In the genomic region with DNA sequence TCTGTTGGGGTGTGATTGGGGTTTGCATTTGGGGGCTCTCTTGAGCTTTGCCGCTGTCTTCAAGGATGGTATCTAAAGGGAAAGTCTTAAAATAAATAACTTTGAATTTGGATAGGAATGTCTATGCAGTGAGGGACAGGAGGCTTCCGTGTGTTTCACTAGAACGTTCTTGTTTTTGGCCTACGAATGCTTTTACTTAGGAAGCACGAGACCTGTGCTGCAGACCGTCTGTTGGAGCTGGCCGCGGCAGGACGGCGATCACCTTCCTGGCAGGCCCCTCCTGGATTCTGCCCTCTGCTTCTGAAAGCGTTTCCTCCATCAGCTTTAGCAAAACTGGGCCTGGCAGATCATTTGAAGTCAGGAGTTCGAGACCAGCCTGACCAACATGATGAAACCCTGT, we compare ENCODE assay signal across 9 cellular contexts. TPM values are rescaled to one million over a fixed set of nuclear protein-coding genes. Genes with fewer than 3 reads are reported as not detected.
DNase-seq lines count a peak whose midpoint lies in the region; ATAC-seq and TF ChIP-seq lines count a peak whose summit lies in the region.
"Had no signal": no experiment of that assay in that cellular context is flagged by ENCODE, and none has a peak within 500 bp of the region (broad histone marks: within the 10 kb centered on the region; RNA-seq: fewer than 3 reads in every experiment).

No MANE protein-coding gene starts in this region.

- H3K27me3 ChIP-seq in CD8-positive, alpha-beta T cell (ENCODE audit: insufficient read depth, low read length): no peaks in the 10 kb centered on the region
- no peaks in the 10 kb centered on the region for H3K27me3 ChIP-seq in foreskin keratinocyte
- no peaks in the 10 kb centered on the region for H3K27me3 ChIP-seq in rectal smooth muscle tissue (ENCODE audit: control insufficient read depth, insufficient read depth, low read length)

- peaks cover 36% of the 10 kb centered on the region for H3K36me3 Mint-ChIP-seq in CD8-positive, alpha-beta T cell
- peaks cover 7% of the 10 kb centered on the region for H3K36me3 Mint-ChIP-seq in activated T-helper 17 cell treated with anti-CD3 and anti-CD28 coated beads, Interleukin-2, amount 50 U/mL, for 72 hours (ENCODE audit: low read depth)

- H3K9me3 Mint-ChIP-seq in CD8-positive, alpha-beta T cell: no peaks in the 10 kb centered on the region
- H3K9me3 Mint-ChIP-seq in activated T-helper 17 cell treated with anti-CD3 and anti-CD28 coated beads, Interleukin-2, amount 50 U/mL, for 72 hours: no peaks in the 10 kb centered on the region

- H3K4me3 Mint-ChIP-seq in CD8-positive, alpha-beta T cell: peak overlapping the region; percentile 95
- peak overlapping the region; percentile 84 for H3K4me3 Mint-ChIP-seq in activated T-helper 17 cell treated with anti-CD3 and anti-CD28 coated beads, Interleukin-2, amount 50 U/mL, for 72 hours

- peaks cover 56% of the 10 kb centered on the region for H3K4me1 Mint-ChIP-seq in CD8-positive, alpha-beta T cell (ENCODE audit: low read depth)
- peaks cover 14% of the 10 kb centered on the region for H3K4me1 Mint-ChIP-seq in activated T-helper 17 cell treated with anti-CD3 and anti-CD28 coated beads, Interleukin-2, amount 50 U/mL, for 72 hours

- peak overlapping the region; percentile 80 for H3K4me3 ChIP-seq in CD8-positive, alpha-beta T cell (ENCODE audit: low read depth, low read length)
- peak overlapping the region; percentile 75 for H3K4me3 ChIP-seq in rectal smooth muscle tissue (ENCODE audit: low read length)

- intact Hi-C loops in CD8-positive, alpha-beta T cell (cut with DNase I, micrococcal nuclease): loop anchor here in 1 of 2 experiments (5.0 kb wide), 1 partner anchor 84 kb away; no protein-coding TSS in a partner anchor

- peak overlapping the region; percentile 50 for H3K9ac ChIP-seq in rectal smooth muscle tissue (ENCODE audit: low read length)

- H3K4me1 ChIP-seq in CD8-positive, alpha-beta T cell (ENCODE audit: insufficient read depth, low read length): peaks cover 62% of the 10 kb centered on the region
- H3K4me1 ChIP-seq in foreskin keratinocyte (no peaks in the 10 kb centered on the region), rectal smooth muscle tissue (ENCODE audit: control insufficient read depth, insufficient read depth, low read length) (peaks cover 28% of the 10 kb centered on the region)

- CTCF ChIA-PET in CD8-positive, alpha-beta T cell (lab: Charles Lee): interaction anchor here (0.9 to 2.9 kb wide), 5 partner anchors 9 to 84 kb away, joined by 3 to 13 read pairs (median 4); no protein-coding TSS in a partner anchor

- no peak for DNase-seq in CD8-positive, alpha-beta T cell
- DNase-seq in foreskin keratinocyte (no peak), NCI-H510A treated with DMSO at 0.1 percent for 48 hours (lab: John Stamatoyannopoulos, UW) (no peak), cortex of kidney (lab: John Stamatoyannopoulos, UW) (no peak), T1000 (lab: John Stamatoyannopoulos, UW) (no peak), CD1c-positive myeloid dendritic cell (ENCODE audit: extremely low spot score) (no peak)
- DNase-seq: stimulated activated CD4-positive, alpha-beta T cell treated with anti-CD3 and anti-CD28 coated beads, Interleukin-2, amount 100 ng/mL, for 48 hours had no signal

- no peaks in the 10 kb centered on the region for H3K9me3 ChIP-seq in CD8-positive, alpha-beta T cell (ENCODE audit: low read length)

- POLR2A ChIA-PET in CD8-positive, alpha-beta T cell (lab: Charles Lee): interaction anchor here (1.1 to 3.4 kb wide), 3 partner anchors 8 to 84 kb away, joined by 3 to 15 read pairs (median 14); partner anchors contain the start of gene AP5Z1

- TF ChIP-seq CTCF in CD8-positive, alpha-beta T cell (IDR thresholded peaks at IDR 0.05): no peak
- TF ChIP-seq CTCF in foreskin keratinocyte (conservative IDR thresholded peaks at IDR 0.05): no peak

- H3K27ac ChIP-seq in CD8-positive, alpha-beta T cell (ENCODE audit: low read depth, low read length): peak overlapping the region; percentile 94
- H3K27ac ChIP-seq in foreskin keratinocyte: peak overlapping the region; percentile 55
- H3K27ac ChIP-seq in rectal smooth muscle tissue (ENCODE audit: low read depth, low read length): peak overlapping the region; percentile 98

- no peaks in the 10 kb centered on the region for H3K27me3 Mint-ChIP-seq in CD8-positive, alpha-beta T cell (ENCODE audit: low read depth)
- no peaks in the 10 kb centered on the region for H3K27me3 Mint-ChIP-seq in activated T-helper 17 cell treated with anti-CD3 and anti-CD28 coated beads, Interleukin-2, amount 50 U/mL, for 72 hours

- no peak for ATAC-seq in CD8-positive, alpha-beta T cell
- ATAC-seq in activated T-helper 17 cell treated with anti-CD3 and anti-CD28 coated beads, Interleukin-2, amount 50 U/mL, for 72 hours (replicated peaks): no peak
- no peak for ATAC-seq in foreskin keratinocyte

- H3K27ac Mint-ChIP-seq in CD8-positive, alpha-beta T cell: peak overlapping the region; percentile 99
- H3K27ac Mint-ChIP-seq in activated T-helper 17 cell treated with anti-CD3 and anti-CD28 coated beads, Interleukin-2, amount 50 U/mL, for 72 hours: peak overlapping the region; percentile 80

- no peaks in the 10 kb centered on the region for H3K36me3 ChIP-seq in CD8-positive, alpha-beta T cell (ENCODE audit: insufficient read depth, low read length)
- H3K36me3 ChIP-seq in rectal smooth muscle tissue (ENCODE audit: control insufficient read depth, insufficient read depth, low read length): peaks cover 6% of the 10 kb centered on the region

RNA-seq across cellular contexts. Expression of gene FOXK1, which starts 44.0 kb away (rescaled TPM):
- total RNA-seq in CD8-positive, alpha-beta T cell: 10 to 100 TPM; 65.8 to 69.8 TPM
- 10 to 100 TPM; 32.3 to 32.5 TPM for total RNA-seq in activated T-helper 17 cell treated with anti-CD3 and anti-CD28 coated beads, Interleukin-2, amount 50 U/mL, for 72 hours
- total RNA-seq in foreskin keratinocyte: 20.9 and 22.2 TPM in 2 replicates
- polyA plus RNA-seq in foreskin keratinocyte: 3.6 and 3.8 TPM in 2 replicates

RNA-seq across cellular contexts. Expression of gene AP5Z1, which starts 49.4 kb away (rescaled TPM):
- total RNA-seq in CD8-positive, alpha-beta T cell: 100 to 1,000 TPM; 129 to 131 TPM
- total RNA-seq in activated T-helper 17 cell treated with anti-CD3 and anti-CD28 coated beads, Interleukin-2, amount 50 U/mL, for 72 hours: 10 to 100 TPM; 38.7 to 51.9 TPM
- total RNA-seq in foreskin keratinocyte: 21.3 and 25.8 TPM in 2 replicates
- polyA plus RNA-seq in foreskin keratinocyte: 21.8 and 29.1 TPM in 2 replicates
